Comparison of ENCODE assay signal across 31 cellular contexts in the genomic region with DNA sequence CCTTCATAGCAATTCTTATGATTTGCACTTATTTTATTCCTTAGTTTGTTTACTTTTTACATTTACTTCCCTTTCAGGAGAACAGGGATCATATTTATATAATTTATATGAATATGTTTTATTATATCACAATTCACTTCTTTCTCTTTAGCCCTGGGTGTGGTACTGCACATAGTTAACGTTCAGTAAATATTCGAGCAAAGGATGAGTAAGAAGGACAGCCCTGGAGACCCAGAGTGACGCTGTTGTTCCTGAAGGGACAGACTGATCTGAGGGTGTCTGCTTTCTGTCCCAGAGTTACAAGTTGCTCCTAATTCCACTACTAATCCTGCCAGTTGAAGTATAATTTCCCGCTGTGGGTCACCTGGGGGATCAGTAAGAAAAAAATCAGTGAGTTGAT.
DNase-seq lines count a peak whose midpoint lies in the region; ATAC-seq and TF ChIP-seq lines count a peak whose summit lies in the region.
"Had no signal": no experiment of that assay in that cellular context is flagged by ENCODE, and none has a peak within 500 bp of the region (broad histone marks: within the 10 kb centered on the region; RNA-seq: fewer than 3 reads in every experiment).

No MANE protein-coding gene starts in this region.

- intact Hi-C loops in PC-3 (cut with micrococcal nuclease) (no loop called here), left colon (cut with DNase I, micrococcal nuclease) (no loop called here), mucosa of descending colon (cut with DNase I, micrococcal nuclease) (no loop called here)

- CTCF ChIA-PET in PC-3 (lab: Charles Lee) = no interaction called here

- H3K9me2 ChIP-seq in PC-3 (replicated peaks; ENCODE audit: low read length) = no peaks in the 10 kb centered on the region

- H3K4me1 ChIP-seq in PC-3 (ENCODE audit: insufficient read depth, low read length) (no peaks in the 10 kb centered on the region), mucosa of descending colon (ENCODE audit: low read depth) (no peaks in the 10 kb centered on the region)
- H3K4me1 ChIP-seq: A549; BE2C; BLaER1; BLaER1 treated with 17β-estradiol and CSF1 and Interleukin-3, amounts not matched to agents 10 nM and 100 nM; Caco-2 had no signal

- POLR2A ChIA-PET in PC-3 (lab: Charles Lee; ENCODE audit: unreplicated experiment) = no interaction called here

- no peaks in the 10 kb centered on the region for H3K79me2 ChIP-seq in PC-3 (ENCODE audit: low read length)

- no peak overlapping the region for H3K4me2 ChIP-seq in PC-3 (ENCODE audit: low read length)
- H3K4me2 ChIP-seq: A549; BLaER1; BLaER1 treated with 17β-estradiol and CSF1 and Interleukin-3, amounts not matched to agents 10 nM and 100 nM had no signal

- H3F3A ChIP-seq in PC-3 (ENCODE audit: low read length, unreplicated experiment) = no peaks in the 10 kb centered on the region

- H3K9me3 ChIP-seq in PC-3 (ENCODE audit: low read length) (no peaks in the 10 kb centered on the region), mucosa of descending colon (no peaks in the 10 kb centered on the region)
- H3K9me3 ChIP-seq: A549; BE2C; BLaER1; BLaER1 treated with 17β-estradiol and CSF1 and Interleukin-3, amounts not matched to agents 10 nM and 100 nM; Caco-2 had no signal

- TF ChIP-seq CTCF in PC-3 (conservative IDR thresholded peaks at IDR 0.05; ENCODE audit: low read depth, low read length) = no peak
- no peak for TF ChIP-seq CTCF in mucosa of descending colon (IDR thresholded peaks at IDR 0.05)

- H2AFZ ChIP-seq in PC-3 (ENCODE audit: low read length) = no peak overlapping the region

- no peaks in the 10 kb centered on the region for H4K20me1 ChIP-seq in PC-3 (ENCODE audit: low read length)
- H4K20me1 ChIP-seq: BLaER1; BLaER1 treated with 17β-estradiol and CSF1 and Interleukin-3, amounts not matched to agents 10 nM and 100 nM had no signal

- no peak for ATAC-seq in PC-3
- ATAC-seq in left colon = peak; percentile 84
- peak; percentile 80 for ATAC-seq in mucosa of descending colon
- no peak for ATAC-seq in GM19395 (IDR thresholded peaks at IDR 0.05; ENCODE audit: unreplicated experiment)
- ATAC-seq: A549; CD8-positive, alpha-beta T cell had no signal

- H3K36me3 ChIP-seq in PC-3 (ENCODE audit: low read depth, low read length) = no peaks in the 10 kb centered on the region
- no peaks in the 10 kb centered on the region for H3K36me3 ChIP-seq in mucosa of descending colon (ENCODE audit: low read depth)
- H3K36me3 ChIP-seq: BE2C; BLaER1; BLaER1 treated with 17β-estradiol and CSF1 and Interleukin-3, amounts not matched to agents 10 nM and 100 nM had no signal

- DNase-seq in PC-3 (peak; percentile 4), left colon (no peak), mucosa of descending colon (no peak), activated gamma-delta T cell treated with Interleukin-2 at 50 U/mL for 16 hours (no peak), NCI-H187 treated with DMSO at 0.1 percent for 48 hours (lab: John Stamatoyannopoulos, UW) (no peak)
- DNase-seq: 8988T; ACHN; AML-193; BE2C; C1 segment of cervical spinal cord; Caco-2; Calu3; CD4-positive, alpha-beta memory T cell; CD4-positive, alpha-beta T cell; CD4-positive, CD25-positive, alpha-beta regulatory T cell; CD8-positive, alpha-beta memory T cell; CD8-positive, alpha-beta T cell; COR-L47; DMS 273 treated with DMSO at 0.1 percent for 48 hours; DMS153; DMS53; DMS79; DMS79 treated with DMSO at 0.1 percent for 48 hours; DND-41; EL had no signal

- H3K9ac ChIP-seq in PC-3 (ENCODE audit: low read length) = no peak overlapping the region
- H3K9ac ChIP-seq: BLaER1; BLaER1 treated with 17β-estradiol and CSF1 and Interleukin-3, amounts not matched to agents 10 nM and 100 nM had no signal

- H3K27ac ChIP-seq in PC-3 (ENCODE audit: low read length) = no peak overlapping the region
- H3K27ac ChIP-seq: 22Rv1; A549; BLaER1; BLaER1 treated with 17β-estradiol and CSF1 and Interleukin-3, amounts not matched to agents 10 nM and 100 nM; C4-2B had no signal

- H3K27me3 ChIP-seq in PC-3 (ENCODE audit: low read length) = no peaks in the 10 kb centered on the region
- H3K27me3 ChIP-seq: BE2C; BLaER1; BLaER1 treated with 17β-estradiol and CSF1 and Interleukin-3, amounts not matched to agents 10 nM and 100 nM had no signal

- H3K4me3 ChIP-seq in PC-3 (ENCODE audit: low read length) (no peak overlapping the region), mucosa of descending colon (no peak overlapping the region)
- H3K4me3 ChIP-seq: A549; BLaER1; BLaER1 treated with 17β-estradiol and CSF1 and Interleukin-3, amounts not matched to agents 10 nM and 100 nM had no signal

- BruUV-seq in PC-3 (replicated peaks; lab: Mats Ljungman, UMichigan) = no TSS peak

Comparison
In these comparisons a context has a peak if more than half of its experiments do, and no peak if none do; other contexts are left out.
1. ATAC-seq: peak in left colon (single experiment) and mucosa of descending colon (single experiment); none in PC-3 (single experiment) and GM19395 (single experiment).